10 cellular contexts compared by ENCODE assay signal in genomic region chr3:50341537-50341936, GRCh38. TPM values are rescaled to one million over a fixed set of nuclear protein-coding genes. Genes with fewer than 3 reads are reported as not detected.
DNase-seq lines count a peak whose midpoint lies in the region; ATAC-seq, FAIRE-seq and TF ChIP-seq lines count a peak whose summit lies in the region.
"Had no signal": no experiment of that assay in that cellular context is flagged by ENCODE, and none has a peak within 500 bp of the region (broad histone marks: within the 10 kb centered on the region; RNA-seq: fewer than 3 reads in every experiment).

No MANE protein-coding gene starts in this region.

- H2BK5ac ChIP-seq in IMR-90 (ENCODE audit: low read depth, low read length, poor library complexity, severe bottlenecking) (no peak overlapping the region), H1 (ENCODE audit: low read depth, low read length) (no peak overlapping the region)

- no peak for TF ChIP-seq CTCF in CD8-positive, alpha-beta T cell (IDR thresholded peaks at IDR 0.05)
- no peak for TF ChIP-seq CTCF in IMR-90 (conservative IDR thresholded peaks at IDR 0.05; ENCODE audit: low read depth, low read length)
- no peak for TF ChIP-seq CTCF in H1 (IDR thresholded peaks at IDR 0.05; ENCODE audit: control extremely low read depth in 1 of 3, insufficient read depth in 1 of 3, low read depth in 1 of 3, low read length in 3 of 3)
- no peak for TF ChIP-seq CTCF in gastrocnemius medialis (IDR thresholded peaks at IDR 0.05 in 4 of 5, conservative IDR thresholded peaks at IDR 0.05 in 1 of 5)

- 0 out of 2 replicates have a peak overlapping the region, but pooled peaks have one; percentile 43 for H2AK5ac ChIP-seq in IMR-90 (ENCODE audit: low read depth, low read length)
- H2AK5ac ChIP-seq in H1 (ENCODE audit: low read depth, low read length) = no peak overlapping the region

- H4K5ac ChIP-seq in IMR-90 (ENCODE audit: low read depth, low read length) (no peak overlapping the region), H1 (ENCODE audit: insufficient read length, low read depth, low read length) (no peak overlapping the region)

- DNase-seq in CD8-positive, alpha-beta T cell = peak in 2 of 7 experiments; percentile 25 to 66
- DNase-seq in IMR-90 (no peak), H1 (ENCODE audit: low read depth in 1 of 2, low spot score in 2 of 2) (no peak), gastrocnemius medialis (no peak), occipital lobe (lab: John Stamatoyannopoulos, UW) (no peak), SKM-1 (lab: John Stamatoyannopoulos, UW; ENCODE audit: unreplicated experiment) (no peak)

- intact Hi-C loops in CD8-positive, alpha-beta T cell (cut with DNase I, micrococcal nuclease) = loop anchor here in 1 of 2 experiments (10.0 kb wide), 1 partner anchor 1153 kb away; no protein-coding TSS in a partner anchor
- intact Hi-C loops in IMR-90 (cut with micrococcal nuclease) (no loop called here), gastrocnemius medialis (cut with DNase I; ENCODE audit: low total_unique reads) (no loop called here)

- H3K9me3 Mint-ChIP-seq in CD8-positive, alpha-beta T cell = no peaks in the 10 kb centered on the region

- no peak for TF ChIP-seq EP300 in H1 (IDR thresholded peaks at IDR 0.05; ENCODE audit: borderline replicate concordance in 1 of 2, low read depth in 2 of 2, low read length in 2 of 2)

- CTCF ChIA-PET in CD8-positive, alpha-beta T cell (lab: Charles Lee) = interaction anchor here (2.4 kb wide), 1 partner anchor 9 kb away, joined by 16 read pairs; the partner anchor contains the start of genes CYB561D2 and NPRL2
- CTCF ChIA-PET in IMR-90 (lab: Yijun Ruan, JAX) = no interaction called here
- CTCF ChIA-PET in H1 (lab: Charles Lee; ENCODE audit: partially characterized antibody) = interaction anchor here (0.8 to 10.0 kb wide), 9 partner anchors 9 to 210 kb away, joined by 3 to 84 read pairs (median 3); no protein-coding TSS in a partner anchor

- H2BK20ac ChIP-seq in IMR-90 (ENCODE audit: low read depth, low read length) = no peak overlapping the region
- no peak overlapping the region for H2BK20ac ChIP-seq in H1 (ENCODE audit: low read length)

- no peaks in the 10 kb centered on the region for H3K27me3 Mint-ChIP-seq in CD8-positive, alpha-beta T cell (ENCODE audit: low read depth)

- H3K36me3 ChIP-seq in CD8-positive, alpha-beta T cell (ENCODE audit: insufficient read depth, low read length) = no peaks in the 10 kb centered on the region
- H3K36me3 ChIP-seq in IMR-90 (ENCODE audit: control insufficient read depth, insufficient read depth, low read length) (no peaks in the 10 kb centered on the region), H1 (ENCODE audit: control insufficient read depth in 2 of 4, insufficient read depth in 4 of 4, low read length in 3 of 4) (no peaks in the 10 kb centered on the region), gastrocnemius medialis (no peaks in the 10 kb centered on the region)
- H3K36me3 ChIP-seq: pancreas had no signal

- peaks cover 15% of the 10 kb centered on the region for H3K36me3 Mint-ChIP-seq in CD8-positive, alpha-beta T cell

- no peak overlapping the region for H2BK15ac ChIP-seq in IMR-90 (ENCODE audit: low read depth, low read length)
- peak overlapping the region; percentile 98 for H2BK15ac ChIP-seq in H1 (ENCODE audit: low read length)

- H3K14ac ChIP-seq in IMR-90 (replicated peaks; ENCODE audit: low read depth, low read length) = no peak overlapping the region
- no peak overlapping the region for H3K14ac ChIP-seq in H1 (ENCODE audit: insufficient read length)

- H3K4me1 Mint-ChIP-seq in CD8-positive, alpha-beta T cell (ENCODE audit: low read depth) = peaks cover 62% of the 10 kb centered on the region

- H3K23me2 ChIP-seq in H1 (ENCODE audit: low read depth, low read length) = peaks cover 21% of the 10 kb centered on the region

- POLR2A ChIA-PET in CD8-positive, alpha-beta T cell (lab: Charles Lee) = interaction anchor here (1.2 to 3.2 kb wide), 7 partner anchors 9 to 268 kb away, joined by 3 to 42 read pairs (median 9); partner anchors contain the start of genes CYB561D2, NPRL2 and TUSC2
- POLR2A ChIA-PET in IMR-90 (lab: Charles Lee; ENCODE audit: unreplicated experiment) (no interaction called here), H1 (lab: Charles Lee; ENCODE audit: partially characterized antibody) (interaction anchor here (0.8 to 3.3 kb wide), 4 partner anchors 11 to 19 kb away, joined by 3 to 17 read pairs (median 4); partner anchors contain the start of genes HYAL2 and TUSC2)

- H2BK12ac ChIP-seq in H1 (ENCODE audit: low read depth, low read length) = peak overlapping the region; percentile 68; the same call in 1 of the 2 replicates

- no peak overlapping the region for H3K18ac ChIP-seq in IMR-90 (ENCODE audit: low read depth, low read length)
- H3K18ac ChIP-seq in H1 (ENCODE audit: extremely low read depth, low read length) = peak overlapping the region; percentile 75; the same call in 1 of the 2 replicates

- peaks cover 2% of the 10 kb centered on the region; the same call in 1 of the 2 replicates for H4K20me1 ChIP-seq in IMR-90 (ENCODE audit: insufficient read depth, low read length)
- H4K20me1 ChIP-seq in H1 (replicated peaks in 1 of 2; ENCODE audit: control insufficient read depth in 1 of 2, insufficient read depth in 2 of 2, low read length in 2 of 2) = peaks cover 0 to 4% of the 10 kb centered on the region in 2 experiments

- in situ Hi-C loops in IMR-90 (cut with MboI; ENCODE audit: low sequenced_read_pairs) = loop anchor here (25.0 kb wide), 3 partner anchors 1046 to 1821 kb away; partner anchors contain the start of genes ABHD14B, GPR62, MANF and PCBP4
- in situ Hi-C loops in gastrocnemius medialis (cut with MboI; ENCODE audit: low sequenced_read_pairs in 4 of 4) = loop anchor here in 1 of 4 donors (10.0 kb wide), 1 partner anchor 203 kb away; no protein-coding TSS in a partner anchor

- H3K9ac ChIP-seq in IMR-90 (ENCODE audit: low read depth, low read length) (no peak overlapping the region), H1 (replicated peaks in 1 of 4; ENCODE audit: extremely low read depth in 1 of 4, low read depth in 3 of 4, low read length in 3 of 4) (no peak overlapping the region)

- peaks cover 11% of the 10 kb centered on the region for H3K9me1 ChIP-seq in IMR-90 (ENCODE audit: insufficient read depth, low read length)

- H4K91ac ChIP-seq in IMR-90 (ENCODE audit: insufficient read depth, low read depth, low read length) (no peak overlapping the region), H1 (replicated peaks; ENCODE audit: insufficient read length, low read length) (no peak overlapping the region)

- peak overlapping the region; percentile 23 for H2AK9ac ChIP-seq in IMR-90 (replicated peaks; ENCODE audit: low read depth, low read length, poor library complexity)

- H3K4ac ChIP-seq in IMR-90 (ENCODE audit: low read depth, low read length) (peak overlapping the region; percentile 81), H1 (replicated peaks; ENCODE audit: insufficient read length, low read depth, low read length) (no peak overlapping the region)

- H3K56ac ChIP-seq in IMR-90 (ENCODE audit: extremely low read depth, insufficient read depth, low read length) = no peak overlapping the region
- H3K56ac ChIP-seq in H1 (replicated peaks; ENCODE audit: insufficient read length, low read depth, low read length) = no peak overlapping the region

- peak overlapping the region; percentile 98 for H3K4me3 Mint-ChIP-seq in CD8-positive, alpha-beta T cell

- 100% methylated on average over 2 of the region's 9 CpGs; no CpG with 5 or more reads in 1 of the 2 experiments for WGBS in IMR-90 (ENCODE audit: extremely low coverage in 2 of 2, insufficient read length in 1 of 2), 2 experiments
- WGBS in H1 (ENCODE audit: extremely low coverage in 1 of 2, insufficient coverage in 1 of 2, insufficient read length in 1 of 2, insufficient replicate concordance in 2 of 2, low coverage in 1 of 2, low lambda C conversion rate in 2 of 2, missing lambda C conversion rate in 1 of 2), 2 experiments = 93% methylated on average over 9 of the region's 9 CpGs; no CpG with 5 or more reads in 1 of the 2 experiments

- H3K79me1 ChIP-seq in IMR-90 (ENCODE audit: low read depth in 1 of 2, low read length in 2 of 2) = peaks cover 8 to 31% of the 10 kb centered on the region in 2 experiments; a peak in 3 of 4 replicates
- H3K79me1 ChIP-seq in H1 (ENCODE audit: low read depth, low read length) = no peaks in the 10 kb centered on the region

- H3K27ac ChIP-seq in CD8-positive, alpha-beta T cell (ENCODE audit: low read depth, low read length) = peak overlapping the region; percentile 66
- H3K27ac ChIP-seq in IMR-90 (ENCODE audit: insufficient read depth, low read length) (no peak overlapping the region), H1 (ENCODE audit: low read depth, low read length) (no peak overlapping the region), gastrocnemius medialis (peak overlapping the region; percentile 89 to 98 (median 97))
- H3K27ac ChIP-seq: SK-N-MC had no signal

- FAIRE-seq in H1 (lab: Jason Lieb, UNC) = no peak
- FAIRE-seq: pancreas had no signal

- no TSS peak for BruUV-seq in IMR-90 (replicated peaks; lab: Mats Ljungman, UMichigan)

- H4K8ac ChIP-seq in IMR-90 (ENCODE audit: low read depth in 2 of 2, low read length in 2 of 2) (peak overlapping the region; percentile 59 to 97; a peak in 2 of 4 replicates), H1 (ENCODE audit: extremely low read depth, insufficient read depth, low read length) (no peak overlapping the region; the same call in 1 of the 2 replicates)

- dilution Hi-C loops in IMR-90 (cut with HindIII; ENCODE audit: low sequenced_read_pairs, unreplicated experiment) = no loop called here

- H2BK120ac ChIP-seq in IMR-90 (ENCODE audit: low read depth, low read length) (no peak overlapping the region), H1 (replicated peaks; ENCODE audit: low read depth, low read length) (no peak overlapping the region)

- 0 out of 2 replicates have a peak overlapping the region, but pooled peaks have one; percentile 62 for H3K23ac ChIP-seq in IMR-90 (ENCODE audit: low read depth, low read length)
- no peak overlapping the region for H3K23ac ChIP-seq in H1 (ENCODE audit: insufficient read length)

- H3K27ac Mint-ChIP-seq in CD8-positive, alpha-beta T cell = peak overlapping the region; percentile 89

- peaks cover 0 to 2% of the 10 kb centered on the region in 2 experiments; a peak in 1 of 4 replicates for H3K79me2 ChIP-seq in H1 (ENCODE audit: control insufficient read depth in 1 of 2, insufficient read depth in 2 of 2, low read length in 2 of 2)

- TF ChIP-seq POLR2A in IMR-90 (IDR thresholded peaks at IDR 0.05; ENCODE audit: low read depth, low read length) = no peak
- TF ChIP-seq POLR2A in H1 (IDR thresholded peaks at IDR 0.05; ENCODE audit: control extremely low read depth in 1 of 2, low read depth in 2 of 2, low read length in 2 of 2) = no peak
- TF ChIP-seq POLR2A in gastrocnemius medialis (IDR thresholded peaks at IDR 0.05) = no peak

- H3K27me3 ChIP-seq in CD8-positive, alpha-beta T cell (ENCODE audit: insufficient read depth, low read length) = no peaks in the 10 kb centered on the region
- H3K27me3 ChIP-seq in IMR-90 (ENCODE audit: control insufficient read depth, insufficient read depth, low read length) (no peaks in the 10 kb centered on the region), H1 (replicated peaks in 1 of 4; ENCODE audit: control insufficient read depth in 3 of 4, extremely low read depth in 1 of 4, insufficient read depth in 3 of 4, low read length in 3 of 4) (peaks cover 23 to 68% (median 54%) of the 10 kb centered on the region in 4 experiments), gastrocnemius medialis (no peaks in the 10 kb centered on the region)
- H3K27me3 ChIP-seq: pancreas had no signal

- H3K4me1 ChIP-seq in CD8-positive, alpha-beta T cell (ENCODE audit: insufficient read depth, low read length) = peaks cover 61% of the 10 kb centered on the region
- H3K4me1 ChIP-seq in IMR-90 (ENCODE audit: control insufficient read depth, insufficient read depth, low read length) = peaks cover 18% of the 10 kb centered on the region
- H3K4me1 ChIP-seq in H1 (replicated peaks in 1 of 4; ENCODE audit: control insufficient read depth in 3 of 4, insufficient read depth in 4 of 4, low read length in 3 of 4) = peaks cover 0 to 19% (median 14%) of the 10 kb centered on the region in 4 experiments; a peak in 5 of 7 replicates
- peaks cover 6 to 39% of the 10 kb centered on the region in 2 donors for H3K4me1 ChIP-seq in gastrocnemius medialis

- ATAC-seq in CD8-positive, alpha-beta T cell = no peak
- ATAC-seq in IMR-90 (ENCODE audit: low read depth) = no peak
- no peak for ATAC-seq in gastrocnemius medialis
- ATAC-seq in HG02610 (IDR thresholded peaks at IDR 0.05; ENCODE audit: unreplicated experiment) = no peak
- no peak for ATAC-seq in SK-N-SH treated with all-trans-retinoic acid at 6 μM for 48 hours
- ATAC-seq: pancreas had no signal

- TF ChIP-seq RAD21 in IMR-90 (IDR thresholded peaks at IDR 0.05; ENCODE audit: low read length) = no peak
- TF ChIP-seq RAD21 in H1 (IDR thresholded peaks at IDR 0.05 in 1 of 2, conservative IDR thresholded peaks at IDR 0.05 in 1 of 2; ENCODE audit: low read depth in 2 of 2, low read length in 2 of 2) = no peak

- H3K4me2 ChIP-seq in IMR-90 (ENCODE audit: low read depth, low read length) (no peak overlapping the region), H1 (ENCODE audit: insufficient read depth in 1 of 2, low read depth in 2 of 2, low read length in 2 of 2) (peak overlapping the region; percentile 65 to 87; a peak in 2 of 4 replicates)

- H3K9me3 ChIP-seq in CD8-positive, alpha-beta T cell (ENCODE audit: low read length) = no peaks in the 10 kb centered on the region
- H3K9me3 ChIP-seq in IMR-90 (ENCODE audit: control insufficient read depth, insufficient read depth, low read length) = no peaks in the 10 kb centered on the region
- no peaks in the 10 kb centered on the region for H3K9me3 ChIP-seq in H1 (ENCODE audit: insufficient read depth in 2 of 2, low read depth in 1 of 2, low read length in 1 of 2)
- no peaks in the 10 kb centered on the region for H3K9me3 ChIP-seq in gastrocnemius medialis
- H3K9me3 ChIP-seq: pancreas had no signal

- H2AFZ ChIP-seq in IMR-90 (replicated peaks; ENCODE audit: low read length, poor library complexity) = peak overlapping the region; percentile 94
- H2AFZ ChIP-seq in H1 (ENCODE audit: low read length) = no peak overlapping the region

- H3K4me3 ChIP-seq in CD8-positive, alpha-beta T cell (ENCODE audit: low read depth, low read length) = peak overlapping the region; percentile 98
- H3K4me3 ChIP-seq in IMR-90 (ENCODE audit: insufficient read depth, low read depth, low read length) (no peak overlapping the region), H1 (ENCODE audit: extremely low read depth in 1 of 4, insufficient read depth in 2 of 4, low read depth in 3 of 4, low read length in 4 of 4) (peak overlapping the region in 1 of 4 experiments; percentile 63; a peak in 1 of 8 replicates), gastrocnemius medialis (peak overlapping the region in 1 of 4 donors; percentile 49)
- H3K4me3 ChIP-seq: SK-N-MC had no signal

RNA-seq across cellular contexts. Expression of gene RASSF1, which starts 0.9 kb away (rescaled TPM):
- 10 to 100 TPM; 88.7 to 89.3 TPM for total RNA-seq in CD8-positive, alpha-beta T cell
- total RNA-seq in IMR-90 (2012; rRNA removed) (17.4 and 18.3 TPM in 2 replicates), gastrocnemius medialis (10 to 100 TPM; 13.3 to 22.5 (median 18.0) TPM), occipital lobe (7.8 TPM)
- polyA plus RNA-seq in IMR-90 (2012; rRNA removed) (53.4 and 55.6 TPM in 2 replicates), H1 (2011; rRNA removed) (15.7 and 15.9 TPM in 2 replicates)
- polyA plus RNA-seq in IMR-90 (2012; cell fraction: cytosol; rRNA removed) = 48.6 and 60.5 TPM in 2 replicates
- 77.2 and 105 TPM in 2 replicates for polyA plus RNA-seq in IMR-90 (2012; cell fraction: nucleus; rRNA removed; ENCODE audit: low replicate concordance)
- 10.3 and 11.2 TPM in 2 replicates for total RNA-seq in H1 (2021; fragmentation: NEBNext Ultra II Directional; extraction: Animal tissue kit (Norgen Biotek cat#: 25700))
- 20.5 TPM for polyA plus RNA-seq in H1 (2011; cell fraction: cytosol; rRNA removed)
- 22.6 TPM for polyA plus RNA-seq in H1 (2011; cell fraction: nucleus; rRNA removed)
- polyA plus RNA-seq in H1 (2012, experiment 1 of 2) = 12.1 to 16.1 TPM (median 13.6 TPM) in 4 replicates
- polyA plus RNA-seq in H1 (2012, experiment 2 of 2) = 7.0 TPM
- polyA plus RNA-seq in H1 (2013, experiment 1 of 2) = 7.7 TPM
- 7.1 TPM for polyA plus RNA-seq in H1 (2013, experiment 2 of 2)
- polyA minus RNA-seq in H1 (2011; rRNA and poly(A)+ RNA removed) = 4.5 and 5.8 TPM in 2 replicates
- 2.0 TPM for polyA minus RNA-seq in H1 (2011; cell fraction: cytosol; rRNA and poly(A)+ RNA removed)
- polyA minus RNA-seq in H1 (2011; cell fraction: nucleus; rRNA and poly(A)+ RNA removed) = 10.0 TPM

RNA-seq across cellular contexts. Expression of gene ZMYND10, which starts 4.0 kb away (rescaled TPM):
- total RNA-seq in CD8-positive, alpha-beta T cell = 1 to 10 TPM; 1.2 to 1.6 TPM
- total RNA-seq in IMR-90 (2012; rRNA removed) (0.83 and 1.1 TPM in 2 replicates), gastrocnemius medialis (1 to 10 TPM in 1 of 4 donors, not detected in 3; 3.0 TPM), occipital lobe (2.5 TPM)
- polyA plus RNA-seq in IMR-90 (2012; rRNA removed) (1.1 and 1.4 TPM in 2 replicates), H1 (2011; rRNA removed) (0.79 and 0.93 TPM in 2 replicates)
- polyA plus RNA-seq in IMR-90 (2012; cell fraction: cytosol; rRNA removed) = 1.3 and 2.1 TPM in 2 replicates
- 2.2 and 2.7 TPM in 2 replicates for polyA plus RNA-seq in IMR-90 (2012; cell fraction: nucleus; rRNA removed; ENCODE audit: low replicate concordance)
- total RNA-seq in H1 (2021; fragmentation: NEBNext Ultra II Directional; extraction: Animal tissue kit (Norgen Biotek cat#: 25700)) = 0.54 and 0.56 TPM in 2 replicates
- polyA plus RNA-seq in H1 (2011; cell fraction: cytosol; rRNA removed) = 0.96 TPM
- polyA plus RNA-seq in H1 (2011; cell fraction: nucleus; rRNA removed) = 2.1 TPM
- polyA plus RNA-seq in H1 (2012, experiment 1 of 2) = 0.18 to 0.96 TPM (median 0.41 TPM) in 4 replicates
- polyA plus RNA-seq in H1 (2012, experiment 2 of 2) = 0.20 TPM
- 0.67 TPM for polyA plus RNA-seq in H1 (2013, experiment 1 of 2)
- 0.40 TPM for polyA plus RNA-seq in H1 (2013, experiment 2 of 2)
- 0.32 TPM in 2 replicates for polyA minus RNA-seq in H1 (2011; rRNA and poly(A)+ RNA removed)
- not detected for polyA minus RNA-seq in H1 (2011; cell fraction: cytosol; rRNA and poly(A)+ RNA removed)
- polyA minus RNA-seq in H1 (2011; cell fraction: nucleus; rRNA and poly(A)+ RNA removed) = 0.50 TPM

RNA-seq across cellular contexts. Expression of gene NPRL2, which starts 9.0 kb away (rescaled TPM):
- total RNA-seq in CD8-positive, alpha-beta T cell = 10 to 100 TPM; 28.7 to 30.9 TPM
- total RNA-seq in IMR-90 (2012; rRNA removed) = 27.5 and 38.7 TPM in 2 replicates
- polyA plus RNA-seq in IMR-90 (2012; rRNA removed) = 38.3 and 38.5 TPM in 2 replicates
- polyA plus RNA-seq in IMR-90 (2012; cell fraction: cytosol; rRNA removed) = 25.2 and 33.3 TPM in 2 replicates
- polyA plus RNA-seq in IMR-90 (2012; cell fraction: nucleus; rRNA removed; ENCODE audit: low replicate concordance) = 62.9 and 100 TPM in 2 replicates
- 25.0 and 28.4 TPM in 2 replicates for total RNA-seq in H1 (2021; fragmentation: NEBNext Ultra II Directional; extraction: Animal tissue kit (Norgen Biotek cat#: 25700))
- polyA plus RNA-seq in H1 (2011; rRNA removed) = 51.4 and 52.3 TPM in 2 replicates
- 53.3 TPM for polyA plus RNA-seq in H1 (2011; cell fraction: cytosol; rRNA removed)
- polyA plus RNA-seq in H1 (2011; cell fraction: nucleus; rRNA removed) = 91.8 TPM
- polyA plus RNA-seq in H1 (2012, experiment 1 of 2) = 18.1 to 35.5 TPM (median 31.5 TPM) in 4 replicates
- 26.4 TPM for polyA plus RNA-seq in H1 (2012, experiment 2 of 2)
- 14.6 TPM for polyA plus RNA-seq in H1 (2013, experiment 1 of 2)
- 13.2 TPM for polyA plus RNA-seq in H1 (2013, experiment 2 of 2)
- 54.5 and 61.1 TPM in 2 replicates for polyA minus RNA-seq in H1 (2011; rRNA and poly(A)+ RNA removed)
- 13.8 TPM for polyA minus RNA-seq in H1 (2011; cell fraction: cytosol; rRNA and poly(A)+ RNA removed)
- 20.9 TPM for polyA minus RNA-seq in H1 (2011; cell fraction: nucleus; rRNA and poly(A)+ RNA removed)
- 10 to 100 TPM; 14.1 to 26.2 (median 23.1) TPM for total RNA-seq in gastrocnemius medialis
- 19.0 TPM for total RNA-seq in occipital lobe

RNA-seq across cellular contexts. Expression of gene CYB561D2, which starts 9.1 kb away (rescaled TPM):
- total RNA-seq in CD8-positive, alpha-beta T cell = 10 to 100 TPM; 24.2 to 24.3 TPM
- total RNA-seq in IMR-90 (2012; rRNA removed) (26.1 and 29.2 TPM in 2 replicates), gastrocnemius medialis (10 to 100 TPM; 13.3 to 19.9 (median 17.8) TPM), occipital lobe (10.0 TPM)
- polyA plus RNA-seq in IMR-90 (2012; rRNA removed) (31.7 and 41.5 TPM in 2 replicates), H1 (2011; rRNA removed) (34.0 and 34.5 TPM in 2 replicates)
- 28.2 and 48.4 TPM in 2 replicates for polyA plus RNA-seq in IMR-90 (2012; cell fraction: cytosol; rRNA removed)
- polyA plus RNA-seq in IMR-90 (2012; cell fraction: nucleus; rRNA removed; ENCODE audit: low replicate concordance) = 41.4 and 73.4 TPM in 2 replicates
- total RNA-seq in H1 (2021; fragmentation: NEBNext Ultra II Directional; extraction: Animal tissue kit (Norgen Biotek cat#: 25700)) = 9.8 and 9.9 TPM in 2 replicates
- 22.8 TPM for polyA plus RNA-seq in H1 (2011; cell fraction: cytosol; rRNA removed)
- polyA plus RNA-seq in H1 (2011; cell fraction: nucleus; rRNA removed) = 24.8 TPM
- polyA plus RNA-seq in H1 (2012, experiment 1 of 2) = 10.0 to 19.4 TPM (median 15.1 TPM) in 4 replicates
- 22.1 TPM for polyA plus RNA-seq in H1 (2012, experiment 2 of 2)
- 11.8 TPM for polyA plus RNA-seq in H1 (2013, experiment 1 of 2)
- polyA plus RNA-seq in H1 (2013, experiment 2 of 2) = 12.9 TPM
- 9.2 and 14.0 TPM in 2 replicates for polyA minus RNA-seq in H1 (2011; rRNA and poly(A)+ RNA removed)
- polyA minus RNA-seq in H1 (2011; cell fraction: cytosol; rRNA and poly(A)+ RNA removed) = 6.3 TPM
- polyA minus RNA-seq in H1 (2011; cell fraction: nucleus; rRNA and poly(A)+ RNA removed) = 7.3 TPM

RNA-seq across cellular contexts. Expression of gene TUSC2, which starts 13.5 kb away (rescaled TPM):
- total RNA-seq in CD8-positive, alpha-beta T cell = 10 to 100 TPM; 23.6 to 23.7 TPM
- 13.4 and 14.2 TPM in 2 replicates for total RNA-seq in IMR-90 (2012; rRNA removed)
- polyA plus RNA-seq in IMR-90 (2012; rRNA removed) = 24.0 and 24.8 TPM in 2 replicates
- 61.1 and 70.8 TPM in 2 replicates for polyA plus RNA-seq in IMR-90 (2012; cell fraction: cytosol; rRNA removed)
- polyA plus RNA-seq in IMR-90 (2012; cell fraction: nucleus; rRNA removed; ENCODE audit: low replicate concordance) = 24.8 and 29.9 TPM in 2 replicates
- total RNA-seq in H1 (2021; fragmentation: NEBNext Ultra II Directional; extraction: Animal tissue kit (Norgen Biotek cat#: 25700)) = 30.8 and 33.3 TPM in 2 replicates
- 65.4 and 73.6 TPM in 2 replicates for polyA plus RNA-seq in H1 (2011; rRNA removed)
- polyA plus RNA-seq in H1 (2011; cell fraction: cytosol; rRNA removed) = 61.2 TPM
- 48.4 TPM for polyA plus RNA-seq in H1 (2011; cell fraction: nucleus; rRNA removed)
- polyA plus RNA-seq in H1 (2012, experiment 1 of 2) = 37.2 to 43.9 TPM (median 39.9 TPM) in 4 replicates
- 39.5 TPM for polyA plus RNA-seq in H1 (2012, experiment 2 of 2)
- 27.0 TPM for polyA plus RNA-seq in H1 (2013, experiment 1 of 2)
- 26.3 TPM for polyA plus RNA-seq in H1 (2013, experiment 2 of 2)
- polyA minus RNA-seq in H1 (2011; rRNA and poly(A)+ RNA removed) = 23.2 and 29.9 TPM in 2 replicates
- 10.8 TPM for polyA minus RNA-seq in H1 (2011; cell fraction: cytosol; rRNA and poly(A)+ RNA removed)
- polyA minus RNA-seq in H1 (2011; cell fraction: nucleus; rRNA and poly(A)+ RNA removed) = 14.3 TPM
- total RNA-seq in gastrocnemius medialis = 10 to 100 TPM; 38.5 to 72.7 (median 51.5) TPM
- 16.2 TPM for total RNA-seq in occipital lobe

Comparison
In these comparisons a context has a peak if more than half of its experiments do, and no peak if none do; other contexts are left out.
1. H3K27ac ChIP-seq: peak in CD8-positive, alpha-beta T cell (single experiment) and gastrocnemius medialis (4 of 4); none in IMR-90 (single experiment) and H1 (single experiment).